In genomic region chr14:70714055-70714550, GRCh38 we compare ENCODE assay signal across 8 cellular contexts.
DNase-seq lines count a peak whose midpoint lies in the region; ATAC-seq and TF ChIP-seq lines count a peak whose summit lies in the region.

No MANE protein-coding gene starts in this region.

- H3K4me3 ChIP-seq in NT2/D1 (ENCODE audit: insufficient read length, low read depth): no peak overlapping the region

- H3K27me3 ChIP-seq in NT2/D1 (ENCODE audit: insufficient read depth, insufficient read length) (no peaks in the 10 kb centered on the region), foreskin keratinocyte (no peaks in the 10 kb centered on the region)

- peak; percentile 56 for DNase-seq in COLO668 (lab: John Stamatoyannopoulos, UW; ENCODE audit: unreplicated experiment)
- peak; percentile 32 for DNase-seq in HK-2 (ENCODE audit: unreplicated experiment)
- peak; percentile 62 for DNase-seq in NT2/D1 (ENCODE audit: low read depth, low spot score)
- DNase-seq in activated T-cell treated with anti-CD3 and anti-CD28 coated beads, Interleukin-2, amount 50 U/mL, for 48 hours: peak; percentile 49 to 54
- DNase-seq in foreskin keratinocyte: peak in 1 of 2 donors; percentile 37
- DNase-seq in renal cortical epithelial cell (ENCODE audit: low read depth): peak; percentile 53

- no peaks in the 10 kb centered on the region for H3K9me3 ChIP-seq in NT2/D1 (ENCODE audit: insufficient read depth, low read length)

- no peak for ATAC-seq in foreskin keratinocyte
- ATAC-seq in HG03565 (IDR thresholded peaks at IDR 0.05; ENCODE audit: unreplicated experiment): no peak
- no peak for ATAC-seq in GM18519 (IDR thresholded peaks at IDR 0.05; ENCODE audit: low FRiP score, unreplicated experiment)

- no peak overlapping the region for H3K9ac ChIP-seq in NT2/D1 (ENCODE audit: insufficient read length, low read depth)

- peaks cover 6% of the 10 kb centered on the region for H3K4me1 ChIP-seq in NT2/D1 (ENCODE audit: insufficient read depth, insufficient read length)
- H3K4me1 ChIP-seq in foreskin keratinocyte: peaks cover 24% of the 10 kb centered on the region

- no peak overlapping the region for H3K27ac ChIP-seq in foreskin keratinocyte

- no peaks in the 10 kb centered on the region for H3K36me3 ChIP-seq in NT2/D1 (ENCODE audit: insufficient read depth, insufficient read length, low read length)

- TF ChIP-seq CTCF in foreskin keratinocyte (conservative IDR thresholded peaks at IDR 0.05): peak; percentile 70
